Comparison of ENCODE assay signal across 20 cellular contexts in the genomic region with DNA sequence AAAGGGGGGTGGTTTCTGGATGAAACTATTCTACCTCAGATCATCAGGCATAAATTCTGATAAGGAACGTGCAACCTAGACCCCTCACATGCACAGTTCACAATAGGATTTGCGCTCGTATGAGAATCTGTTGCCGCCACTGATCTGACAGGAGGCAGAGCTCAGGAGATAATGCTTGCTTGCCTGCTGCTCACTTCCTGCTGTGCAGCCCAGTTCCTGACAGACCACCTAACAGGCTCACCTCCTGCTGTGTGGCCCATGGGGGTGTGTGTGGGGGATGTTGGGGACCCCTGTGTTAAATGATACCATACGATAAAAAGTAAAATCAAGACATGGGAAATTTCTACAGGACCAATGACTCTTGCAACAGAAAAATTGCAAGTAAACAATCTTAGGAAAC. TPM values are rescaled to one million over a fixed set of nuclear protein-coding genes. Genes with fewer than 3 reads are reported as not detected.
DNase-seq lines count a peak whose midpoint lies in the region; ATAC-seq lines count a peak whose summit lies in the region.
"Had no signal": no experiment of that assay in that cellular context is flagged by ENCODE, and none has a peak within 500 bp of the region (broad histone marks: within the 10 kb centered on the region; RNA-seq: fewer than 3 reads in every experiment).

No MANE protein-coding gene starts in this region.

- no peak overlapping the region for H3K4me3 Mint-ChIP-seq in activated CD4-positive, alpha-beta memory T cell treated with anti-CD3 and anti-CD28 coated beads for 36 hours
- H3K4me3 Mint-ChIP-seq: CD8-positive, alpha-beta T cell; T-helper 1 cell treated with Interleukin-12 subunit alpha and Interleukin-12 subunit beta and Interleukin-4 antibody, amounts not matched to agents 30 μg/mL and 1 μg/mL, for 36 hours had no signal

- no peaks in the 10 kb centered on the region for H3K27me3 ChIP-seq in ACC112 (ENCODE audit: insufficient read depth, low read length)
- no peaks in the 10 kb centered on the region for H3K27me3 ChIP-seq in HUES6 (ENCODE audit: control insufficient read depth, insufficient read depth, low read length)
- H3K27me3 ChIP-seq in ectodermal cell (ENCODE audit: control insufficient read depth, insufficient read depth, low read length, poor library complexity, severe bottlenecking) = no peaks in the 10 kb centered on the region

- H3K4me1 Mint-ChIP-seq in activated CD4-positive, alpha-beta memory T cell treated with anti-CD3 and anti-CD28 coated beads for 36 hours (ENCODE audit: low read depth) = no peaks in the 10 kb centered on the region

- 1 to 2% methylated on average over 4 to 5 of the region's 5 CpGs for WGBS in ectodermal cell, 2 experiments

- no peaks in the 10 kb centered on the region for H3K36me3 ChIP-seq in ACC112 (ENCODE audit: insufficient read depth, low read length)
- H3K36me3 ChIP-seq in HUES6 (ENCODE audit: control insufficient read depth, insufficient read depth, low read length) = no peaks in the 10 kb centered on the region
- no peaks in the 10 kb centered on the region for H3K36me3 ChIP-seq in ectodermal cell (ENCODE audit: control insufficient read depth, insufficient read depth, low read length)

- intact Hi-C loops in activated CD4-positive, alpha-beta memory T cell treated with anti-CD3 and anti-CD28 coated beads for 36 hours (cut with micrococcal nuclease) = no loop called here

- CTCF ChIA-PET in activated CD4-positive, alpha-beta memory T cell treated with anti-CD3 and anti-CD28 coated beads for 36 hours (lab: Charles Lee) = no interaction called here

- H3K27me3 Mint-ChIP-seq in activated CD4-positive, alpha-beta memory T cell treated with anti-CD3 and anti-CD28 coated beads for 36 hours = peaks cover 5% of the 10 kb centered on the region

- H3K36me3 Mint-ChIP-seq in activated CD4-positive, alpha-beta memory T cell treated with anti-CD3 and anti-CD28 coated beads for 36 hours = no peaks in the 10 kb centered on the region
- H3K36me3 Mint-ChIP-seq: CD8-positive, alpha-beta T cell had no signal

- peak; percentile 12 for DNase-seq in left kidney (ENCODE audit: low read depth, low spot score)
- DNase-seq in activated CD4-positive, alpha-beta memory T cell treated with anti-CD3 and anti-CD28 coated beads for 36 hours = no peak
- DNase-seq: activated effector memory CD4-positive, alpha-beta T cell treated with Interleukin-2 at 50 U/mL for 16 hours; amygdala; CD8-positive, alpha-beta T cell; DMS79 treated with DMSO at 0.1 percent for 48 hours; erythroblast; head of caudate nucleus; NCI-H1694; NCI-H345; SHP77 treated with DMSO at 0.1 percent for 48 hours; stimulated activated CD4-positive, alpha-beta T cell treated with anti-CD3 and anti-CD28 coated beads, Interleukin-1b, Interleukin-23, amount 100 ng/mL, for 48 hours had no signal

- no peaks in the 10 kb centered on the region for H3K79me2 ChIP-seq in ACC112 (ENCODE audit: control insufficient read depth, insufficient read depth, low read length, unreplicated experiment)

- no peak overlapping the region for H3K27ac Mint-ChIP-seq in activated CD4-positive, alpha-beta memory T cell treated with anti-CD3 and anti-CD28 coated beads for 36 hours
- H3K27ac Mint-ChIP-seq: CD8-positive, alpha-beta T cell; T-helper 1 cell treated with Interleukin-12 subunit alpha and Interleukin-12 subunit beta and Interleukin-4 antibody, amounts not matched to agents 30 μg/mL and 1 μg/mL, for 36 hours had no signal

- peak overlapping the region; percentile 19; the same call in 1 of the 2 replicates for H3K4me3 ChIP-seq in ACC112 (ENCODE audit: low read depth, low read length)
- peak overlapping the region; percentile 46 for H3K4me3 ChIP-seq in HUES6 (ENCODE audit: low read depth, low read length)
- H3K4me3 ChIP-seq in ectodermal cell (ENCODE audit: insufficient read depth, low read depth, low read length) = peak overlapping the region; percentile 16

- POLR2A ChIA-PET in activated CD4-positive, alpha-beta memory T cell treated with anti-CD3 and anti-CD28 coated beads for 36 hours (lab: Charles Lee) = no interaction called here

- H2AFZ ChIP-seq in ACC112 (ENCODE audit: low read length, unreplicated experiment) = no peak overlapping the region

- H3K9me3 ChIP-seq in HUES6 (ENCODE audit: control insufficient read depth, insufficient read depth, low read depth, low read length) (no peaks in the 10 kb centered on the region), ectodermal cell (ENCODE audit: control insufficient read depth, low read length) (no peaks in the 10 kb centered on the region)

- no peaks in the 10 kb centered on the region for H3K9me3 Mint-ChIP-seq in activated CD4-positive, alpha-beta memory T cell treated with anti-CD3 and anti-CD28 coated beads for 36 hours
- H3K9me3 Mint-ChIP-seq: CD8-positive, alpha-beta T cell; T-helper 1 cell treated with Interleukin-12 subunit alpha and Interleukin-12 subunit beta and Interleukin-4 antibody, amounts not matched to agents 30 μg/mL and 1 μg/mL, for 36 hours had no signal

- H3K9ac ChIP-seq in HUES6 (ENCODE audit: low read length) = peak overlapping the region; percentile 91

- no peak overlapping the region for H3K27ac ChIP-seq in ACC112 (ENCODE audit: low read depth, low read length)
- H3K27ac ChIP-seq in HUES6 (ENCODE audit: low read depth, low read length) = peak overlapping the region; percentile 99
- H3K27ac ChIP-seq in ectodermal cell (ENCODE audit: insufficient read depth, low read depth, low read length, poor library complexity, severe bottlenecking) = peak overlapping the region; percentile 50

- H3K4me1 ChIP-seq in ACC112 (ENCODE audit: control insufficient read depth, insufficient read depth, low read length, unreplicated experiment) = no peaks in the 10 kb centered on the region
- peaks cover 44% of the 10 kb centered on the region for H3K4me1 ChIP-seq in HUES6 (ENCODE audit: control insufficient read depth, insufficient read depth, low read length)
- H3K4me1 ChIP-seq in ectodermal cell (ENCODE audit: control insufficient read depth, insufficient read depth, low read length) = peaks cover 26% of the 10 kb centered on the region

- ATAC-seq in GM19351 (IDR thresholded peaks at IDR 0.05; ENCODE audit: unreplicated experiment) (no peak), GM21515 (IDR thresholded peaks at IDR 0.05; ENCODE audit: unreplicated experiment) (no peak), HG02840 (IDR thresholded peaks at IDR 0.05; ENCODE audit: low FRiP score, unreplicated experiment) (no peak)
- ATAC-seq: CD8-positive, alpha-beta T cell; left lobe of liver had no signal

RNA-seq across cellular contexts. Expression of gene CP, which starts 24.0 kb away (rescaled TPM):
- 0.43 TPM for polyA plus RNA-seq in ectodermal cell (2013, experiment 1 of 4)
- 0.71 TPM for polyA plus RNA-seq in ectodermal cell (2013, experiment 2 of 4)
- polyA plus RNA-seq in ectodermal cell (2013, experiment 3 of 4) = 1.9 TPM
- polyA plus RNA-seq in ectodermal cell (2013, experiment 4 of 4) = 1.4 TPM
- not detected for total RNA-seq in activated CD4-positive, alpha-beta memory T cell treated with anti-CD3 and anti-CD28 coated beads for 36 hours
- total RNA-seq: CD8-positive, alpha-beta T cell had no signal
